ENCODE assay signal across 10 cellular contexts in the genomic region with DNA sequence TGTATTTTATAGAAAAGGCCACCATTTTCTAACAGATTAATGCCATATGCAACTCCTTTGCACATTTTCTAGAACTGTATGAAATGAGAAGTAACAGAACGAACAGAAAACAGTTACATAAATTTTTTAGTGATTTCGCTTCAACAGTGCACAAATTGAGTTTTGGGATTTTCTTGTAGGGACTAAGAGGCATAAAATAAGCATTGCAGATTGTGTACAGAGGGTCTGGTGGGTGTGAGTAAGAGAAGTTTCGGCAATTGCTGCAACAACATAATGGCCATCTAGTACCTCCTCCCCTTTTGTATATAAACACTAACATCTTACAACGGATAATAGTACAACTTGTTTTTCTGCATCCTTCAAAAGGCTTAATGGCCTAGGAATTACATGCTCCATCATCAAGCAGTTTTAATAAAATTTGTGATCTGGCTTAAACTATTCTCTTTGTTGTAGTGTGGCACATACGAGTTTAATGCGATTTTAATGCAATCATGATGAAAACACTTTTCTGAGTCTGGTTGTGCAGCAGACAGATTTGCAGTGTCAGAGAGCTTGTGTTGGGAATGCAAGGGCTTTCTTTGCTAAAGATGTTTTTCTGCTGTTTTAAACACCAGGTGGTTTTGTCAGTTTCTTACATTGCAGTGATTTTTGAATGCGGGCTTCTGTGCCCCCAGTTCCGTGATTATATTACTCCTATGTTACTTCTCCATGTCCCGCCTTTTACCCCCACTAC. TPM values are rescaled to one million over a fixed set of nuclear protein-coding genes. Genes with fewer than 3 reads are reported as not detected.
DNase-seq lines count a peak whose midpoint lies in the region; ATAC-seq and TF ChIP-seq lines count a peak whose summit lies in the region.
"Had no signal": no experiment of that assay in that cellular context is flagged by ENCODE, and none has a peak within 500 bp of the region (broad histone marks: within the 10 kb centered on the region; RNA-seq: fewer than 3 reads in every experiment).

No MANE protein-coding gene starts in this region.

- POLR2A ChIA-PET in PC-3 (lab: Charles Lee; ENCODE audit: unreplicated experiment): no interaction called here

- H2AFZ ChIP-seq in PC-3 (ENCODE audit: low read length): no peak overlapping the region

- no peaks in the 10 kb centered on the region for H3K9me3 ChIP-seq in PC-3 (ENCODE audit: low read length)
- H3K9me3 ChIP-seq in stomach smooth muscle (ENCODE audit: control insufficient read depth in 2 of 2, low read length in 2 of 2): no peaks in the 10 kb centered on the region
- no peaks in the 10 kb centered on the region for H3K9me3 ChIP-seq in right cardiac atrium (ENCODE audit: control insufficient read depth, low read length)
- H3K9me3 ChIP-seq: A549, body of pancreas had no signal

- ATAC-seq in PC-3: no peak
- no peak for ATAC-seq in GM19395 (IDR thresholded peaks at IDR 0.05; ENCODE audit: unreplicated experiment)
- ATAC-seq in right cardiac atrium: no peak
- ATAC-seq: A549, body of pancreas had no signal

- 90% methylated on average over 9 of the region's 9 CpGs for WGBS in right cardiac atrium

- H3K4me1 ChIP-seq in PC-3 (ENCODE audit: insufficient read depth, low read length): peaks cover 35% of the 10 kb centered on the region
- H3K4me1 ChIP-seq in stomach smooth muscle (ENCODE audit: control insufficient read depth, insufficient read depth, low read length): peaks cover 11% of the 10 kb centered on the region
- H3K4me1 ChIP-seq in right cardiac atrium (ENCODE audit: control insufficient read depth, insufficient read depth, low read length): peaks cover under 1% of the 10 kb centered on the region
- H3K4me1 ChIP-seq: body of pancreas had no signal

- H3F3A ChIP-seq in PC-3 (ENCODE audit: low read length, unreplicated experiment): no peaks in the 10 kb centered on the region

- H3K4me3 ChIP-seq in PC-3 (ENCODE audit: low read length) (peak overlapping the region; percentile 86), iPS-11a (ENCODE audit: low read depth, low read length) (peak overlapping the region; percentile 88), stomach smooth muscle (ENCODE audit: low read length in 2 of 2) (peak overlapping the region; percentile 78 to 91), right cardiac atrium (ENCODE audit: low read length) (no peak overlapping the region)
- H3K4me3 ChIP-seq: A549, body of pancreas had no signal

- CTCF ChIA-PET in PC-3 (lab: Charles Lee): no interaction called here

- H3K27ac ChIP-seq in PC-3 (ENCODE audit: low read length): no peak overlapping the region
- no peak overlapping the region for H3K27ac ChIP-seq in stomach smooth muscle (ENCODE audit: low read length)
- no peak overlapping the region for H3K27ac ChIP-seq in right cardiac atrium (ENCODE audit: low read length)
- H3K27ac ChIP-seq: A549, body of pancreas had no signal

- H4K20me1 ChIP-seq in PC-3 (ENCODE audit: low read length): peaks cover 14% of the 10 kb centered on the region; the same call in 1 of the 2 replicates

- no peaks in the 10 kb centered on the region for H3K27me3 ChIP-seq in PC-3 (ENCODE audit: low read length)
- H3K27me3 ChIP-seq in stomach smooth muscle (ENCODE audit: control insufficient read depth in 1 of 2, insufficient read depth in 2 of 2, low read length in 2 of 2): no peaks in the 10 kb centered on the region
- H3K27me3 ChIP-seq in right cardiac atrium (ENCODE audit: control insufficient read depth, insufficient read depth): no peaks in the 10 kb centered on the region
- H3K27me3 ChIP-seq: body of pancreas had no signal

- H3K36me3 ChIP-seq in PC-3 (ENCODE audit: low read depth, low read length) (no peaks in the 10 kb centered on the region), stomach smooth muscle (ENCODE audit: control insufficient read depth in 2 of 2, insufficient read depth in 2 of 2, low read length in 2 of 2) (no peaks in the 10 kb centered on the region)

- no peaks in the 10 kb centered on the region for H3K9me2 ChIP-seq in PC-3 (replicated peaks; ENCODE audit: low read length)

- intact Hi-C loops in PC-3 (cut with micrococcal nuclease): loop anchor here (1.0 to 10.0 kb wide), 3 partner anchors 119 to 377 kb away; no protein-coding TSS in a partner anchor
- intact Hi-C loops in right cardiac atrium (cut with DNase I): no loop called here

- H3K9ac ChIP-seq in PC-3 (ENCODE audit: low read length): no peak overlapping the region
- H3K9ac ChIP-seq in stomach smooth muscle (ENCODE audit: low read length in 2 of 2): peak overlapping the region in 1 of 2 donors; percentile 29

- no TSS peak for BruUV-seq in PC-3 (replicated peaks; lab: Mats Ljungman, UMichigan)

- H3K4me2 ChIP-seq in PC-3 (ENCODE audit: low read length): peak overlapping the region; percentile 83

- TF ChIP-seq CTCF in PC-3 (conservative IDR thresholded peaks at IDR 0.05; ENCODE audit: low read depth, low read length): no peak

- peak; percentile 44 for DNase-seq in NCI-H1105 treated with DMSO at 0.1 percent for 48 hours (lab: John Stamatoyannopoulos, UW)
- DNase-seq in NCI-H1105 (lab: John Stamatoyannopoulos, UW): no peak
- DNase-seq in PC-3: no peak
- no peak for DNase-seq in right cardiac atrium
- no peak for DNase-seq in hepatic stellate cell (ENCODE audit: low spot score)
- DNase-seq: body of pancreas had no signal

- peaks cover 70% of the 10 kb centered on the region for H3K79me2 ChIP-seq in PC-3 (ENCODE audit: low read length)

RNA-seq across cellular contexts. Expression of gene GLCCI1, which starts 2.9 kb away (rescaled TPM):
- total RNA-seq in PC-3 (2014; rRNA removed) (7.8 and 8.5 TPM in 2 replicates), right cardiac atrium (1 to 10 TPM; 4.7 to 8.3 (median 6.8) TPM)
- 2.0 TPM for polyA plus RNA-seq in right cardiac atrium
